ENCODE assay signal across 26 cellular contexts in genomic region chr1:167672831-167673230, GRCh38. TPM values are rescaled to one million over a fixed set of nuclear protein-coding genes. Genes with fewer than 3 reads are reported as not detected.
DNase-seq lines count a peak whose midpoint lies in the region; ATAC-seq lines count a peak whose summit lies in the region.
"Had no signal": no experiment of that assay in that cellular context is flagged by ENCODE, and none has a peak within 500 bp of the region (broad histone marks: within the 10 kb centered on the region; RNA-seq: fewer than 3 reads in every experiment).

No MANE protein-coding gene starts in this region.

- H3K4me2 ChIP-seq in Karpas-422 (ENCODE audit: low read depth, low read length, poor library complexity, severe bottlenecking) = no peak overlapping the region
- H3K4me2 ChIP-seq: hepatocyte had no signal

- DNase-seq in T-helper 1 cell = no peak
- DNase-seq in Karpas-422 = no peak
- DNase-seq in activated naive CD8-positive, alpha-beta T cell treated with anti-CD3 and anti-CD28 coated beads, Interleukin-2, amount 50 U/mL, for 24 hours = no peak
- no peak for DNase-seq in natural killer cell treated with Interleukin-12 subunit alpha and Interleukin-12 subunit beta and Interleukin-15 and Interleukin-18, amount 100 ng/mL, for 72 hours (ENCODE audit: low spot score)
- no peak for DNase-seq in cerebellar nuclear complex (lab: John Stamatoyannopoulos, UW)
- DNase-seq in central memory CD4-positive, alpha-beta T cell = no peak
- DNase-seq: activated CD4-positive, alpha-beta T cell treated with anti-CD3 and anti-CD28 coated beads, Interleukin-2, amount 50 U/mL, for 1 hour; KBM-7; left cardiac atrium; mucosa of descending colon; NCI-H1092 treated with DMSO at 0.1 percent for 48 hours; NCI-H1694 treated with DMSO at 0.1 percent for 48 hours; NCI-H82; pancreas; SHP77 treated with DMSO at 0.1 percent for 48 hours; stimulated activated naive CD4-positive, alpha-beta T cell; T-helper 9 cell; upper lobe of left lung had no signal

- H3K4me3 Mint-ChIP-seq in T-helper 1 cell treated with Interleukin-12 subunit alpha and Interleukin-12 subunit beta and Interleukin-4 antibody, amounts not matched to agents 30 μg/mL and 1 μg/mL, for 36 hours = no peak overlapping the region
- no peak overlapping the region for H3K4me3 Mint-ChIP-seq in activated naive CD8-positive, alpha-beta T cell treated with anti-CD3 and anti-CD28 coated beads, Interleukin-2, amount 50 U/mL, for 24 hours
- H3K4me3 Mint-ChIP-seq in natural killer cell treated with Interleukin-12 subunit alpha and Interleukin-12 subunit beta and Interleukin-15 and Interleukin-18, amount 100 ng/mL, for 72 hours = no peak overlapping the region
- H3K4me3 Mint-ChIP-seq: neural crest cell had no signal

- H3K9me2 ChIP-seq in Karpas-422 (replicated peaks; ENCODE audit: insufficient read depth, low read length) = no peaks in the 10 kb centered on the region

- H3K79me2 ChIP-seq in Karpas-422 (ENCODE audit: low read length) = peaks cover 7% of the 10 kb centered on the region; the same call in 1 of the 2 replicates
- H3K79me2 ChIP-seq: hepatocyte had no signal

- no peak overlapping the region for H2AFZ ChIP-seq in Karpas-422 (ENCODE audit: low read length)
- H2AFZ ChIP-seq: hepatocyte had no signal

- H3K27ac ChIP-seq in Karpas-422 (ENCODE audit: low read length) = peak overlapping the region; percentile 98
- H3K27ac ChIP-seq: 22Rv1, epithelial cell of prostate, hepatocyte, pancreas, upper lobe of left lung had no signal

- H3K36me3 ChIP-seq in Karpas-422 (ENCODE audit: insufficient read depth, low read length) = no peaks in the 10 kb centered on the region
- H3K36me3 ChIP-seq: pancreas, upper lobe of left lung had no signal

- H3K36me3 Mint-ChIP-seq in T-helper 1 cell treated with Interleukin-12 subunit alpha and Interleukin-12 subunit beta and Interleukin-4 antibody, amounts not matched to agents 30 μg/mL and 1 μg/mL, for 36 hours (ENCODE audit: low read depth) = peaks cover 51% of the 10 kb centered on the region
- H3K36me3 Mint-ChIP-seq in activated naive CD8-positive, alpha-beta T cell treated with anti-CD3 and anti-CD28 coated beads, Interleukin-2, amount 50 U/mL, for 24 hours (ENCODE audit: low read depth) = peaks cover 40% of the 10 kb centered on the region
- H3K36me3 Mint-ChIP-seq in natural killer cell treated with Interleukin-12 subunit alpha and Interleukin-12 subunit beta and Interleukin-15 and Interleukin-18, amount 100 ng/mL, for 72 hours = no peaks in the 10 kb centered on the region

- no peak for ATAC-seq in activated naive CD8-positive, alpha-beta T cell treated with anti-CD3 and anti-CD28 coated beads, Interleukin-2, amount 50 U/mL, for 24 hours
- no peak for ATAC-seq in natural killer cell treated with Interleukin-12 subunit alpha and Interleukin-12 subunit beta and Interleukin-15 and Interleukin-18, amount 100 ng/mL, for 72 hours
- no peak for ATAC-seq in GM18519 (IDR thresholded peaks at IDR 0.05; ENCODE audit: low FRiP score, unreplicated experiment)
- ATAC-seq: left cardiac atrium, mucosa of descending colon, pancreas had no signal

- no peak overlapping the region for H3K9ac ChIP-seq in Karpas-422 (ENCODE audit: low read length)

- H3K4me1 ChIP-seq in Karpas-422 (ENCODE audit: low read length) = peaks cover 100% of the 10 kb centered on the region
- H3K4me1 ChIP-seq: pancreas had no signal

- peaks cover 64% of the 10 kb centered on the region for H3K4me1 Mint-ChIP-seq in T-helper 1 cell treated with Interleukin-12 subunit alpha and Interleukin-12 subunit beta and Interleukin-4 antibody, amounts not matched to agents 30 μg/mL and 1 μg/mL, for 36 hours (ENCODE audit: low read depth)
- peaks cover 62% of the 10 kb centered on the region for H3K4me1 Mint-ChIP-seq in activated naive CD8-positive, alpha-beta T cell treated with anti-CD3 and anti-CD28 coated beads, Interleukin-2, amount 50 U/mL, for 24 hours
- peaks cover 65 to 83% of the 10 kb centered on the region in 2 donors for H3K4me1 Mint-ChIP-seq in natural killer cell treated with Interleukin-12 subunit alpha and Interleukin-12 subunit beta and Interleukin-15 and Interleukin-18, amount 100 ng/mL, for 72 hours (ENCODE audit: low read depth in 2 of 2)

- H3K27ac Mint-ChIP-seq in T-helper 1 cell treated with Interleukin-12 subunit alpha and Interleukin-12 subunit beta and Interleukin-4 antibody, amounts not matched to agents 30 μg/mL and 1 μg/mL, for 36 hours = peak overlapping the region; percentile 11
- peak overlapping the region; percentile 64 for H3K27ac Mint-ChIP-seq in activated naive CD8-positive, alpha-beta T cell treated with anti-CD3 and anti-CD28 coated beads, Interleukin-2, amount 50 U/mL, for 24 hours
- H3K27ac Mint-ChIP-seq in natural killer cell treated with Interleukin-12 subunit alpha and Interleukin-12 subunit beta and Interleukin-15 and Interleukin-18, amount 100 ng/mL, for 72 hours = peak overlapping the region; percentile 36 to 44

- no peaks in the 10 kb centered on the region for H4K20me1 ChIP-seq in Karpas-422 (ENCODE audit: insufficient read depth, low read depth, low read length)

- H3K9me3 ChIP-seq in Karpas-422 (ENCODE audit: low read length) = no peaks in the 10 kb centered on the region
- H3K9me3 ChIP-seq: mucosa of descending colon, pancreas, upper lobe of left lung had no signal

- H3K27me3 ChIP-seq in Karpas-422 (ENCODE audit: low read length) = no peaks in the 10 kb centered on the region
- H3K27me3 ChIP-seq: hepatocyte, pancreas, upper lobe of left lung had no signal

- no peaks in the 10 kb centered on the region for H3K9me3 Mint-ChIP-seq in T-helper 1 cell treated with Interleukin-12 subunit alpha and Interleukin-12 subunit beta and Interleukin-4 antibody, amounts not matched to agents 30 μg/mL and 1 μg/mL, for 36 hours
- no peaks in the 10 kb centered on the region for H3K9me3 Mint-ChIP-seq in activated naive CD8-positive, alpha-beta T cell treated with anti-CD3 and anti-CD28 coated beads, Interleukin-2, amount 50 U/mL, for 24 hours
- H3K9me3 Mint-ChIP-seq in natural killer cell treated with Interleukin-12 subunit alpha and Interleukin-12 subunit beta and Interleukin-15 and Interleukin-18, amount 100 ng/mL, for 72 hours = no peaks in the 10 kb centered on the region
- H3K9me3 Mint-ChIP-seq: neural crest cell had no signal

- no peak overlapping the region for H3K4me3 ChIP-seq in Karpas-422 (ENCODE audit: low read length)
- H3K4me3 ChIP-seq: hepatocyte, lung, mucosa of descending colon, pancreas, upper lobe of left lung had no signal

- no peaks in the 10 kb centered on the region for H3K27me3 Mint-ChIP-seq in T-helper 1 cell treated with Interleukin-12 subunit alpha and Interleukin-12 subunit beta and Interleukin-4 antibody, amounts not matched to agents 30 μg/mL and 1 μg/mL, for 36 hours (ENCODE audit: low read depth)
- H3K27me3 Mint-ChIP-seq in activated naive CD8-positive, alpha-beta T cell treated with anti-CD3 and anti-CD28 coated beads, Interleukin-2, amount 50 U/mL, for 24 hours = no peaks in the 10 kb centered on the region
- no peaks in the 10 kb centered on the region for H3K27me3 Mint-ChIP-seq in natural killer cell treated with Interleukin-12 subunit alpha and Interleukin-12 subunit beta and Interleukin-15 and Interleukin-18, amount 100 ng/mL, for 72 hours

RNA-seq across cellular contexts. Expression of gene RCSD1, which starts 42.8 kb away (rescaled TPM):
- total RNA-seq in Karpas-422 (2014; rRNA removed; shearing (Covaris generic); ENCODE audit: low replicate concordance) = 85.4 and 116 TPM in 2 replicates
- total RNA-seq in natural killer cell treated with Interleukin-12 subunit alpha and Interleukin-12 subunit beta and Interleukin-15 and Interleukin-18, amount 100 ng/mL, for 72 hours = 10 to 100 TPM; 30.3 to 30.9 TPM
- total RNA-seq: NCI-H460 had no signal

RNA-seq across cellular contexts. Expression of gene MPZL1, which starts 49.0 kb away (rescaled TPM):
- 13.5 and 24.9 TPM in 2 replicates for total RNA-seq in Karpas-422 (2014; rRNA removed; shearing (Covaris generic); ENCODE audit: low replicate concordance)
- total RNA-seq in natural killer cell treated with Interleukin-12 subunit alpha and Interleukin-12 subunit beta and Interleukin-15 and Interleukin-18, amount 100 ng/mL, for 72 hours = 10 to 100 TPM; 15.3 to 25.6 TPM

Comparison
In these comparisons a context has a peak if more than half of its experiments do, and no peak if none do; other contexts are left out.
1. H3K27ac Mint-ChIP-seq: peak in every context shown above with its lines; median percentile 64 in activated naive CD8-positive, alpha-beta T cell treated with anti-CD3 and anti-CD28 coated beads, Interleukin-2, amount 50 U/mL, for 24 hours; 40 in natural killer cell treated with Interleukin-12 subunit alpha and Interleukin-12 subunit beta and Interleukin-15 and Interleukin-18, amount 100 ng/mL, for 72 hours; 11 in T-helper 1 cell treated with Interleukin-12 subunit alpha and Interleukin-12 subunit beta and Interleukin-4 antibody, amounts not matched to agents 30 μg/mL and 1 μg/mL, for 36 hours.